18 cellular contexts compared by ENCODE assay signal in the genomic region with DNA sequence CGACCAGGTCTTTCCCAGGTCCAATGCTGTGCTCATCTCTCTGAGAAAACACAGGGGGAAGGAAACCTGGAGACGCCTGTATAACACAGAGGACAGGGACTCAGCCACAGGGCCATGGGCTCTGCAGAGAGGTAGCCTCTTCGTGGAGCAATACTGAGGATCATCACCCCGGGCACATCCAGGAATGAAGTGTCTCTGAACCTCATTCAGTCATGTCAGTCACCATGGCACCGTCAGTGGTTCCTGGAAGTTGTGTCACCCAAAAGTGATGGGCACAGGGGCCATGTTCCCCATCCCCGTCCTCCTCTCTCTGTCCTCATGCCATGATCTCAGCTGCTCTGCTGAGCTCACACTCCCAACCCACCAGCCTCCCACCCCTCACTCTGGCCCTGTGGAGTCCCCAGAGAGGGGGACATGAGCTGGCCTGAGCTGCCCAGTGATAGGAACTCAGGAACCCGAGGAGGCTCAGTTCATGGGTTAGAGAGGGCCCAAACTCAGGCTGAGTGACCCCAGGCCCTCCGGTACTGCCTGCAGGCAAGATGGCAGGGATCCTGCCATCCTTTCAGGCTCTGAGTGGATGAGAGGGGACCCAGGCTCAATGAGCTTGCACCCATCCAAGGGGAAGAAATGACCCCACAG. TPM values are rescaled to one million over a fixed set of nuclear protein-coding genes. Genes with fewer than 3 reads are reported as not detected.
"Had no signal": no experiment of that assay in that cellular context is flagged by ENCODE, and none has a peak within 500 bp of the region (broad histone marks: within the 10 kb centered on the region; RNA-seq: fewer than 3 reads in every experiment).

No MANE protein-coding gene starts in this region.

- H3K27ac ChIP-seq: colonic mucosa, heart left ventricle, neural progenitor cell, parathyroid adenoma, psoas muscle, right lobe of liver, thyroid gland, uterus had no signal

- H3K27me3 ChIP-seq: colonic mucosa, neural progenitor cell, right lobe of liver, thyroid gland, uterus had no signal

- DNase-seq: colonic mucosa; effector CD4-positive, alpha-beta T cell; heart left ventricle; hippocampal formation; occipital lobe; psoas muscle; retina; right lobe of liver; stimulated activated CD4-positive, alpha-beta T cell treated with anti-CD3 and anti-CD28 coated beads, Interleukin-2, amount 100 ng/mL, for 24 hours; stimulated activated CD4-positive, alpha-beta T cell treated with anti-CD3 and anti-CD28 coated beads, Interleukin-4, amount 100 ng/mL, for 4 hours; stimulated activated naive CD4-positive, alpha-beta T cell treated with Interleukin-2 at 50 U/mL for 16 hours; thyroid gland; uterus had no signal

- H3K9me3 ChIP-seq: colonic mucosa, heart left ventricle, psoas muscle, right lobe of liver, thyroid gland, uterus had no signal

- H3K4me1 ChIP-seq: colonic mucosa, parathyroid adenoma, psoas muscle, right lobe of liver, thyroid gland, uterus had no signal

- ATAC-seq: esophagus mucosa; heart left ventricle; left lobe of liver; natural killer cell treated with Interleukin-12 subunit alpha and Interleukin-12 subunit beta and Interleukin-15 and Interleukin-18, amount 100 ng/mL, for 72 hours; psoas muscle; right lobe of liver had no signal

- H3K36me3 ChIP-seq: colonic mucosa, heart left ventricle, neural progenitor cell, right lobe of liver, thyroid gland, uterus had no signal

- H3K4me3 ChIP-seq: colonic mucosa, heart left ventricle, neural progenitor cell, psoas muscle, right lobe of liver, thyroid gland, uterus had no signal

RNA-seq across cellular contexts. Expression of gene PIMREG, which starts 58.7 kb away (rescaled TPM):
- total RNA-seq: thyroid gland had no signal
